20 cellular contexts compared by ENCODE assay signal in genomic region chr5:147418613-147419012, GRCh38.
A peak's percentile ranks its signal among the peaks of the same experiment; 100 is the strongest.
DNase-seq lines count a peak whose midpoint lies in the region; ATAC-seq, FAIRE-seq and TF ChIP-seq lines count a peak whose summit lies in the region.
"Had no signal": no experiment of that assay in that cellular context is flagged by ENCODE, and none has a peak within 500 bp of the region (broad histone marks: within the 10 kb centered on the region; RNA-seq: fewer than 3 reads in every experiment).

No MANE protein-coding gene starts in this region.

- H3K18ac ChIP-seq in H1 (ENCODE audit: extremely low read depth, low read length): no peak overlapping the region

- no peak overlapping the region for H2BK12ac ChIP-seq in H1 (ENCODE audit: low read depth, low read length)

- peaks cover 9% of the 10 kb centered on the region for H3K79me1 ChIP-seq in H1 (ENCODE audit: low read depth, low read length)

- H2AFZ ChIP-seq in H1 (ENCODE audit: low read length): no peak overlapping the region
- H2AFZ ChIP-seq: GM23248 had no signal

- no peak overlapping the region for H3K56ac ChIP-seq in H1 (replicated peaks; ENCODE audit: insufficient read length, low read depth, low read length)

- no peak overlapping the region for H3K4ac ChIP-seq in H1 (replicated peaks; ENCODE audit: insufficient read length, low read depth, low read length)

- H2BK5ac ChIP-seq in H1 (ENCODE audit: low read depth, low read length): no peak overlapping the region

- H3K9me3 Mint-ChIP-seq in nephron progenitor cell: peaks cover 11% of the 10 kb centered on the region
- H3K9me3 Mint-ChIP-seq: CD8-positive, alpha-beta T cell; H9 had no signal

- no peak for TF ChIP-seq EP300 in H1 (IDR thresholded peaks at IDR 0.05; ENCODE audit: borderline replicate concordance in 1 of 2, low read depth in 2 of 2, low read length in 2 of 2)
- TF ChIP-seq EP300 in stomach (IDR thresholded peaks at IDR 0.05): no peak

- peaks cover 51% of the 10 kb centered on the region for H3K4me1 Mint-ChIP-seq in nephron progenitor cell
- H3K4me1 Mint-ChIP-seq: CD14-positive monocyte, IgD-negative memory B cell had no signal

- WGBS in H1 (ENCODE audit: extremely low coverage in 1 of 2, insufficient coverage in 1 of 2, insufficient read length in 1 of 2, insufficient replicate concordance in 2 of 2, low coverage in 1 of 2, low lambda C conversion rate in 2 of 2, missing lambda C conversion rate in 1 of 2), 2 experiments: 97% methylated on average over 2 of the region's 2 CpGs; no CpG with 5 or more reads in 1 of the 2 experiments
- 54 to 59% (median 55%) methylated on average over 2 of the region's 2 CpGs for WGBS in stomach, 5 donors

- H3K4me3 Mint-ChIP-seq in nephron progenitor cell: no peak overlapping the region
- H3K4me3 Mint-ChIP-seq: CD14-positive monocyte; CD8-positive, alpha-beta T cell; H9; IgD-negative memory B cell had no signal

- no peak overlapping the region for H2BK15ac ChIP-seq in H1 (ENCODE audit: low read length)

- no peak overlapping the region for H3K4me2 ChIP-seq in H1 (ENCODE audit: insufficient read depth in 1 of 2, low read depth in 2 of 2, low read length in 2 of 2)
- H3K4me2 ChIP-seq: A549 had no signal

- ATAC-seq in GM18519 (IDR thresholded peaks at IDR 0.05; ENCODE audit: low FRiP score, unreplicated experiment): no peak
- ATAC-seq: A549; CD8-positive, alpha-beta T cell had no signal

- no peak overlapping the region for H3K23ac ChIP-seq in H1 (ENCODE audit: insufficient read length)

- H3K4me1 ChIP-seq in H1 (replicated peaks in 1 of 4; ENCODE audit: control insufficient read depth in 3 of 4, insufficient read depth in 4 of 4, low read length in 3 of 4) (no peaks in the 10 kb centered on the region; a peak in 1 of 7 replicates), stomach (peaks cover 9 to 27% (median 16%) of the 10 kb centered on the region in 4 donors)
- H3K4me1 ChIP-seq: A549 had no signal

- H2AK5ac ChIP-seq in H1 (ENCODE audit: low read depth, low read length): no peak overlapping the region

- no peaks in the 10 kb centered on the region for H3K27me3 ChIP-seq in H1 (replicated peaks in 1 of 4; ENCODE audit: control insufficient read depth in 3 of 4, extremely low read depth in 1 of 4, insufficient read depth in 3 of 4, low read length in 3 of 4)
- H3K27me3 ChIP-seq in stomach: no peaks in the 10 kb centered on the region

- no peak overlapping the region for H4K91ac ChIP-seq in H1 (replicated peaks; ENCODE audit: insufficient read length, low read length)

- no peaks in the 10 kb centered on the region for H3K9me3 ChIP-seq in H1 (ENCODE audit: insufficient read depth in 2 of 2, low read depth in 1 of 2, low read length in 1 of 2)
- H3K9me3 ChIP-seq in stomach: no peaks in the 10 kb centered on the region
- H3K9me3 ChIP-seq: A549 had no signal

- POLR2A ChIA-PET in H1 (lab: Charles Lee; ENCODE audit: partially characterized antibody): interaction anchor here (1.3 to 2.5 kb wide), 2 partner anchors 11 to 19 kb away, joined by 4 to 12 read pairs; no protein-coding TSS in a partner anchor

- H3K27me3 Mint-ChIP-seq in nephron progenitor cell (ENCODE audit: low read depth, poor library complexity): no peaks in the 10 kb centered on the region
- H3K27me3 Mint-ChIP-seq: IgD-negative memory B cell had no signal

- peak overlapping the region; percentile 94 for H3K27ac Mint-ChIP-seq in nephron progenitor cell
- H3K27ac Mint-ChIP-seq: CD8-positive, alpha-beta T cell; IgD-negative memory B cell had no signal

- H2BK20ac ChIP-seq in H1 (ENCODE audit: low read length): no peak overlapping the region

- H3K27ac ChIP-seq in H1 (ENCODE audit: low read depth, low read length) (no peak overlapping the region), stomach (peak overlapping the region in 3 of 5 donors; percentile 59 to 76 (median 75))
- H3K27ac ChIP-seq: A549, GM23248 had no signal

- H4K8ac ChIP-seq in H1 (ENCODE audit: extremely low read depth, insufficient read depth, low read length): no peak overlapping the region

- H3K79me2 ChIP-seq in H1 (ENCODE audit: control insufficient read depth in 1 of 2, insufficient read depth in 2 of 2, low read length in 2 of 2): peaks cover 4 to 75% of the 10 kb centered on the region in 2 experiments

- H4K20me1 ChIP-seq in H1 (replicated peaks in 1 of 2; ENCODE audit: control insufficient read depth in 1 of 2, insufficient read depth in 2 of 2, low read length in 2 of 2): peaks cover 9 to 11% of the 10 kb centered on the region in 2 experiments

- CTCF ChIA-PET in H1 (lab: Charles Lee; ENCODE audit: partially characterized antibody): interaction anchor here (0.7 to 4.4 kb wide), 8 partner anchors 9 to 159 kb away, joined by 3 to 26 read pairs (median 4); no protein-coding TSS in a partner anchor

- TF ChIP-seq POLR2A in H1 (IDR thresholded peaks at IDR 0.05; ENCODE audit: control extremely low read depth in 1 of 2, low read depth in 2 of 2, low read length in 2 of 2) (no peak), stomach (IDR thresholded peaks at IDR 0.05) (no peak)

- H3K14ac ChIP-seq in H1 (ENCODE audit: insufficient read length): no peak overlapping the region

- DNase-seq in H1 (ENCODE audit: low read depth in 1 of 2, low spot score in 2 of 2): no peak
- no peak for DNase-seq in nephron progenitor cell
- no peak for DNase-seq in stomach
- DNase-seq in ureter (ENCODE audit: low spot score): no peak
- no peak for DNase-seq in OCI-M2 (lab: John Stamatoyannopoulos, UW; ENCODE audit: unreplicated experiment)
- no peak for DNase-seq in amniotic stem cell (lab: John Stamatoyannopoulos, UW)
- DNase-seq: CD8-positive, alpha-beta T cell; COR-L47; DMS153; EL; GM23248; H9 had no signal

- peak; percentile 19 for FAIRE-seq in H1 (lab: Jason Lieb, UNC)
- FAIRE-seq: A549, D721Med, G401.6, GM12892, GM19239 had no signal

- no peak for TF ChIP-seq CTCF in H1 (IDR thresholded peaks at IDR 0.05; ENCODE audit: control extremely low read depth in 1 of 3, insufficient read depth in 1 of 3, low read depth in 1 of 3, low read length in 3 of 3)
- TF ChIP-seq CTCF in nephron progenitor cell (IDR thresholded peaks at IDR 0.05): no peak
- no peak for TF ChIP-seq CTCF in stomach (IDR thresholded peaks at IDR 0.05)

- H3K36me3 ChIP-seq in H1 (ENCODE audit: control insufficient read depth in 2 of 4, insufficient read depth in 4 of 4, low read length in 3 of 4) (peaks cover 31 to 84% (median 61%) of the 10 kb centered on the region in 4 experiments), stomach (peaks cover 0 to 17% (median 6%) of the 10 kb centered on the region in 4 donors)

- H2BK120ac ChIP-seq in H1 (replicated peaks; ENCODE audit: low read depth, low read length): no peak overlapping the region

- intact Hi-C loops in stomach (cut with DNase I; ENCODE audit: low total_unique reads): no loop called here

- no peak overlapping the region for H4K5ac ChIP-seq in H1 (ENCODE audit: insufficient read length, low read depth, low read length)

- peaks cover 75% of the 10 kb centered on the region for H3K36me3 Mint-ChIP-seq in nephron progenitor cell (ENCODE audit: low read depth)
- H3K36me3 Mint-ChIP-seq: CD14-positive monocyte; CD8-positive, alpha-beta T cell had no signal

- H3K23me2 ChIP-seq in H1 (ENCODE audit: low read depth, low read length): no peaks in the 10 kb centered on the region

- no peak for TF ChIP-seq RAD21 in H1 (IDR thresholded peaks at IDR 0.05 in 1 of 2, conservative IDR thresholded peaks at IDR 0.05 in 1 of 2; ENCODE audit: low read depth in 2 of 2, low read length in 2 of 2)

- no peak overlapping the region for H3K9ac ChIP-seq in H1 (replicated peaks in 1 of 4; ENCODE audit: extremely low read depth in 1 of 4, low read depth in 3 of 4, low read length in 3 of 4)
- H3K9ac ChIP-seq: GM23248 had no signal

- H3K4me3 ChIP-seq in H1 (ENCODE audit: extremely low read depth in 1 of 4, insufficient read depth in 2 of 4, low read depth in 3 of 4, low read length in 4 of 4) (no peak overlapping the region), stomach (no peak overlapping the region)
- H3K4me3 ChIP-seq: A549, GM23248 had no signal

TF ChIP-seq in H1, 55 proteins besides CTCF, POLR2A, EP300 and RAD21 (continues in another document):
- TF ChIP-seq MAFK (IDR thresholded peaks at IDR 0.05; ENCODE audit: low read depth, low read length): no peak
- TF ChIP-seq ATF2 (IDR thresholded peaks at IDR 0.05; ENCODE audit: low read length): no peak
- no peak for TF ChIP-seq SP1 (IDR thresholded peaks at IDR 0.05; ENCODE audit: low read depth, low read length)
- no peak for TF ChIP-seq SP4 (IDR thresholded peaks at IDR 0.05; ENCODE audit: low read length)
